17 cellular contexts compared by ENCODE assay signal in genomic region chr2:1306029-1306686, GRCh38.
DNase-seq lines count a peak whose midpoint lies in the region; ATAC-seq and TF ChIP-seq lines count a peak whose summit lies in the region.
"Had no signal": no experiment of that assay in that cellular context is flagged by ENCODE, and none has a peak within 500 bp of the region (broad histone marks: within the 10 kb centered on the region; RNA-seq: fewer than 3 reads in every experiment).

No MANE protein-coding gene starts in this region.

- no peaks in the 10 kb centered on the region for H3K27me3 Mint-ChIP-seq in activated naive CD8-positive, alpha-beta T cell treated with anti-CD3 and anti-CD28 coated beads, Interleukin-2, amount 50 U/mL, for 24 hours
- H3K27me3 Mint-ChIP-seq in activated naive CD8-positive, alpha-beta T cell treated with anti-CD3 and anti-CD28 coated beads for 36 hours = no peaks in the 10 kb centered on the region
- no peaks in the 10 kb centered on the region for H3K27me3 Mint-ChIP-seq in endodermal cell (ENCODE audit: insufficient read depth)
- H3K27me3 Mint-ChIP-seq in neural progenitor cell (ENCODE audit: insufficient read depth, low read depth) = peaks cover 13% of the 10 kb centered on the region

- 76 to 92% methylated on average over 6 to 13 of the region's 13 CpGs for WGBS in endodermal cell (ENCODE audit: insufficient coverage in 1 of 2, insufficient read length in 1 of 2), 2 experiments

- no peak overlapping the region for H3K4me3 Mint-ChIP-seq in activated naive CD8-positive, alpha-beta T cell treated with anti-CD3 and anti-CD28 coated beads, Interleukin-2, amount 50 U/mL, for 24 hours
- no peak overlapping the region for H3K4me3 Mint-ChIP-seq in activated naive CD8-positive, alpha-beta T cell treated with anti-CD3 and anti-CD28 coated beads for 36 hours
- H3K4me3 Mint-ChIP-seq in endodermal cell = no peak overlapping the region
- no peak overlapping the region for H3K4me3 Mint-ChIP-seq in neural progenitor cell
- H3K4me3 Mint-ChIP-seq: CD8-positive, alpha-beta T cell had no signal

- no peaks in the 10 kb centered on the region for H3K36me3 Mint-ChIP-seq in activated naive CD8-positive, alpha-beta T cell treated with anti-CD3 and anti-CD28 coated beads, Interleukin-2, amount 50 U/mL, for 24 hours (ENCODE audit: low read depth)
- no peaks in the 10 kb centered on the region for H3K36me3 Mint-ChIP-seq in activated naive CD8-positive, alpha-beta T cell treated with anti-CD3 and anti-CD28 coated beads for 36 hours
- H3K36me3 Mint-ChIP-seq in endodermal cell (ENCODE audit: low read depth) (no peaks in the 10 kb centered on the region), neural progenitor cell (no peaks in the 10 kb centered on the region)

- peak overlapping the region; percentile 42 for H2AFZ ChIP-seq in neural progenitor cell (replicated peaks)

- no peaks in the 10 kb centered on the region for H3F3A ChIP-seq in neural progenitor cell (ENCODE audit: low read depth)

- H3K27me3 ChIP-seq in endodermal cell (ENCODE audit: control insufficient read depth, insufficient read depth, low read length, poor library complexity, severe bottlenecking) (no peaks in the 10 kb centered on the region), neural progenitor cell (no peaks in the 10 kb centered on the region)
- H3K27me3 ChIP-seq: BLaER1 had no signal

- H3K4me2 ChIP-seq in neural progenitor cell = no peak overlapping the region
- H3K4me2 ChIP-seq: BLaER1 had no signal

- intact Hi-C loops in cardiac septum (cut with DNase I) = no loop called here

- peak; percentile 36 for ATAC-seq in activated naive CD8-positive, alpha-beta T cell treated with anti-CD3 and anti-CD28 coated beads, Interleukin-2, amount 50 U/mL, for 24 hours
- no peak for ATAC-seq in GM19467 (IDR thresholded peaks at IDR 0.05; ENCODE audit: unreplicated experiment)
- ATAC-seq: CD8-positive, alpha-beta T cell; K562 had no signal

- H3K9ac ChIP-seq in endodermal cell (ENCODE audit: extremely low read depth, low read length, poor library complexity, severe bottlenecking) = no peak overlapping the region
- no peak overlapping the region for H3K9ac ChIP-seq in neural progenitor cell
- H3K9ac ChIP-seq: BLaER1 had no signal

- no peak overlapping the region for H3K4me3 ChIP-seq in endodermal cell (ENCODE audit: low read length)
- H3K4me3 ChIP-seq in neural progenitor cell = no peak overlapping the region
- H3K4me3 ChIP-seq: BLaER1, K562 had no signal

- H3K79me2 ChIP-seq in neural progenitor cell (ENCODE audit: low read depth) = no peaks in the 10 kb centered on the region

- TF ChIP-seq CTCF in endodermal cell (conservative IDR thresholded peaks at IDR 0.05) (no peak), neural progenitor cell (IDR thresholded peaks at IDR 0.05) (no peak)

- H3K36me3 ChIP-seq in endodermal cell (ENCODE audit: control insufficient read depth, insufficient read depth, low read length) (no peaks in the 10 kb centered on the region), neural progenitor cell (no peaks in the 10 kb centered on the region)
- H3K36me3 ChIP-seq: BLaER1 had no signal

- H3K9me3 ChIP-seq in endodermal cell (ENCODE audit: control insufficient read depth, low read length) = no peaks in the 10 kb centered on the region
- no peaks in the 10 kb centered on the region for H3K9me3 ChIP-seq in neural progenitor cell (ENCODE audit: low read depth)
- H3K9me3 ChIP-seq: BLaER1 had no signal

- peaks cover 7% of the 10 kb centered on the region for H3K4me1 Mint-ChIP-seq in activated naive CD8-positive, alpha-beta T cell treated with anti-CD3 and anti-CD28 coated beads, Interleukin-2, amount 50 U/mL, for 24 hours
- H3K4me1 Mint-ChIP-seq in activated naive CD8-positive, alpha-beta T cell treated with anti-CD3 and anti-CD28 coated beads for 36 hours = peaks cover 2% of the 10 kb centered on the region
- no peaks in the 10 kb centered on the region for H3K4me1 Mint-ChIP-seq in endodermal cell
- H3K4me1 Mint-ChIP-seq in neural progenitor cell = peaks cover 20% of the 10 kb centered on the region

- no peak overlapping the region for H3K27ac Mint-ChIP-seq in activated naive CD8-positive, alpha-beta T cell treated with anti-CD3 and anti-CD28 coated beads, Interleukin-2, amount 50 U/mL, for 24 hours
- H3K27ac Mint-ChIP-seq in activated naive CD8-positive, alpha-beta T cell treated with anti-CD3 and anti-CD28 coated beads for 36 hours = no peak overlapping the region
- no peak overlapping the region for H3K27ac Mint-ChIP-seq in endodermal cell
- peak overlapping the region; percentile 77 for H3K27ac Mint-ChIP-seq in neural progenitor cell
- H3K27ac Mint-ChIP-seq: CD8-positive, alpha-beta T cell had no signal

- DNase-seq in activated naive CD8-positive, alpha-beta T cell treated with anti-CD3 and anti-CD28 coated beads, Interleukin-2, amount 50 U/mL, for 24 hours = no peak
- DNase-seq in activated naive CD8-positive, alpha-beta T cell treated with anti-CD3 and anti-CD28 coated beads for 36 hours = no peak
- DNase-seq in endodermal cell = peak; percentile 24
- peak; percentile 36 for DNase-seq in neural progenitor cell (ENCODE audit: low spot score)
- DNase-seq in germinal center (ENCODE audit: low spot score) = no peak
- DNase-seq in cardiac septum (ENCODE audit: low spot score) = no peak
- no peak for DNase-seq in activated effector memory CD4-positive, alpha-beta T cell treated with Interleukin-2 at 50 U/mL for 16 hours
- DNase-seq: CD8-positive, alpha-beta T cell; DMS79 treated with DMSO at 0.1 percent for 48 hours; NCI-H1930; NCI-H2171; NCI-H446 treated with DMSO at 0.1 percent for 48 hours; NCI-H774 had no signal

- H3K4me1 ChIP-seq in endodermal cell (ENCODE audit: control insufficient read depth, insufficient read depth, low read length) (no peaks in the 10 kb centered on the region), neural progenitor cell (peaks cover 11% of the 10 kb centered on the region)
- H3K4me1 ChIP-seq: BLaER1 had no signal

- H3K27ac ChIP-seq in endodermal cell (ENCODE audit: low read depth, low read length) (peak overlapping the region; percentile 52), neural progenitor cell (no peak overlapping the region)
- H3K27ac ChIP-seq: BLaER1, HL-60 had no signal

- H3K9me3 Mint-ChIP-seq in activated naive CD8-positive, alpha-beta T cell treated with anti-CD3 and anti-CD28 coated beads, Interleukin-2, amount 50 U/mL, for 24 hours = no peaks in the 10 kb centered on the region
- H3K9me3 Mint-ChIP-seq in activated naive CD8-positive, alpha-beta T cell treated with anti-CD3 and anti-CD28 coated beads for 36 hours = no peaks in the 10 kb centered on the region
- H3K9me3 Mint-ChIP-seq in endodermal cell = no peaks in the 10 kb centered on the region
- H3K9me3 Mint-ChIP-seq in neural progenitor cell = no peaks in the 10 kb centered on the region
- H3K9me3 Mint-ChIP-seq: CD8-positive, alpha-beta T cell had no signal

- H4K20me1 ChIP-seq in neural progenitor cell (ENCODE audit: low read depth) = no peaks in the 10 kb centered on the region
- H4K20me1 ChIP-seq: BLaER1 had no signal

Comparison
In these comparisons a context has a peak if more than half of its experiments do, and no peak if none do; other contexts are left out.
1. DNase-seq: peak in endodermal cell (single experiment) and neural progenitor cell (single experiment); none in activated naive CD8-positive, alpha-beta T cell treated with anti-CD3 and anti-CD28 coated beads, Interleukin-2, amount 50 U/mL, for 24 hours (single experiment), activated naive CD8-positive, alpha-beta T cell treated with anti-CD3 and anti-CD28 coated beads for 36 hours (single experiment), germinal center (single experiment), cardiac septum (single experiment) and activated effector memory CD4-positive, alpha-beta T cell treated with Interleukin-2 at 50 U/mL for 16 hours (single experiment).